Comparison of ENCODE assay signal across 8 cellular contexts in the genomic region with DNA sequence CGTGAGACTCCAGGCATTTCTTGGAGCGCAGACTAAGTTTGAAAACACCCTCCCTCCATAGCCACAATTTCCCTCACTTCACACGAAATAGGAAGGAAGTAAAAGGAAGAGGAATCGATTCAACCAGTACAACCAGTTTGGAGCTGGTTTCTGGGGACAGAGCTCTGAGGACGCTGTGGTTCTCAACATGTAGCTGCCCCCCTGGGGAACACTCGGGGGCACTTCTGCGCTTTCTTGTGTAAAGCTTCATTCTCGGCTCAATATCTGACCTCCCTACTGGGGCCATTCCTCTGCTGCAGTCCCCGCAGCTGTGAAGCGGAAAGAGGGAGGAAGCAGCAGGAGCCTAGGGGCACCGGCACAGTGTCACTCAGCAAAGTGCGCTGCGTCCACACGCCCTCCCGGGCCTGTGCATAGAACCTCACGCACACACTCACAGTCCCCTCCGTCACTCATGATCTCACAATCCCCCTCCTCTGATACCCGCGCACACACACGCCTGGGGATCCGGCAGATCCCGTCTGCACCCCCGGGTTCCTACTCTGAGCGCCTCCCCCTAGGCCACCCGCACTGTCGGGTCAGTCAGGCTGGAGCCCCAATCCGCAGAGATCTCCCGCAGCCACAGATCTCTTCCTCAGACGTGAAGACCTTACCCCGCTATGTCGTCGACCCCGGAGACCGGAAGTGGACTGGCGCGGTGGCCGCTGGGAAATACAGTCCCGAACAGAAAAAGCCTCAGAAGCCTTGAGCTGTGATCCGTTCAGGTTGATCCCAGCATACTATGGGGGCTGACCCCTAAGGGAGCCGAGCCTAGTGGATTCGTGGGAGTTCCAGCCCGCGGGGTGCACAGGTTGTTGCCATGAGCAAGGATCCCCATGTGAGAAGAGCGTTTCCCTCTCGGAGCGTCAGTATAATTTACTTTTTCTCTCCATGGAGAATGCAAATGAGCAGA. TPM values are rescaled to one million over a fixed set of nuclear protein-coding genes. Genes with fewer than 3 reads are reported as not detected.
DNase-seq lines count a peak whose midpoint lies in the region; ATAC-seq and TF ChIP-seq lines count a peak whose summit lies in the region.

TSS of gene ZNF780A (minus strand) at position 688 of the 949 bp plus-strand sequence. CDS start 6,190 bp downstream, outside the sequence.

- DNase-seq in GDM1 (lab: John Stamatoyannopoulos, UW): peak; percentile 73
- peak; percentile 17 for DNase-seq in NCI-H1436 treated with DMSO at 0.1 percent for 48 hours (lab: John Stamatoyannopoulos, UW)
- peak; percentile 49 to 56 (median 54) for DNase-seq in T-helper 17 cell
- peak; percentile 29 for DNase-seq in amniotic stem cell (lab: John Stamatoyannopoulos, UW)
- peak; percentile 80 for DNase-seq in left cardiac atrium
- peak; percentile 80 to 97 (median 86) for DNase-seq in posterior cingulate gyrus
- DNase-seq in transverse colon: peak; percentile 83

- H3K27me3 ChIP-seq in transverse colon: peaks cover 8% of the 10 kb centered on the region

- H3K4me3 Mint-ChIP-seq in T-helper 17 cell: peak within 1 kb of the TSS; percentile 100

- peak within 1 kb of the TSS; percentile 86 to 95 (median 88) for H3K27ac ChIP-seq in transverse colon

- in situ Hi-C loops in transverse colon (cut with MboI; ENCODE audit: low pct_ligation_motif_present in 1 of 4, low pct_unique_long_range_greater_than_20kb in 1 of 4, low sequenced_read_pairs in 3 of 4): no loop called here

- peak within 1 kb of the TSS; percentile 100 for H3K27ac Mint-ChIP-seq in T-helper 17 cell

- TF ChIP-seq EP300 in transverse colon (IDR thresholded peaks at IDR 0.05; ENCODE audit: low read depth): no peak

- peak; percentile 63 for TF ChIP-seq POLR2A in transverse colon (IDR thresholded peaks at IDR 0.05)

- peaks cover 36% of the 10 kb centered on the region for H3K4me1 Mint-ChIP-seq in T-helper 17 cell

- H3K9me3 ChIP-seq in T-helper 17 cell (ENCODE audit: control insufficient read depth, low read length, poor library complexity, severe bottlenecking): no peaks in the 10 kb centered on the region
- H3K9me3 ChIP-seq in transverse colon: no peaks in the 10 kb centered on the region

- ATAC-seq in HG02588 (IDR thresholded peaks at IDR 0.05; ENCODE audit: unreplicated experiment) (peak; percentile 72), T-helper 17 cell (peak; percentile 91), left cardiac atrium (peak; percentile 96 to 99)

- peaks cover 6% of the 10 kb centered on the region for H3K27me3 Mint-ChIP-seq in T-helper 17 cell

- intact Hi-C loops in left cardiac atrium (cut with DNase I): no loop called here
- intact Hi-C loops in posterior cingulate gyrus (cut with DNase I): no loop called here
- intact Hi-C loops in transverse colon (cut with DNase I; ENCODE audit: low total_unique reads): no loop called here

- H3K36me3 Mint-ChIP-seq in T-helper 17 cell (ENCODE audit: low read depth): peaks cover 5% of the 10 kb centered on the region

- no peaks in the 10 kb centered on the region for H3K36me3 ChIP-seq in transverse colon

- 0% methylated on average over 2 to 46 of the region's 46 CpGs for WGBS in transverse colon (ENCODE audit: low coverage in 1 of 2), 2 donors

- H3K4me1 ChIP-seq in transverse colon: peaks cover 4 to 15% (median 10%) of the 10 kb centered on the region in 4 donors

- H3K4me3 ChIP-seq in transverse colon: peak within 1 kb of the TSS; percentile 67 to 96 (median 72)

- TF ChIP-seq CTCF in transverse colon (IDR thresholded peaks at IDR 0.05): no peak

RNA-seq across cellular contexts. Expression of gene ZNF780A, which starts in this region (rescaled TPM):
- total RNA-seq in T-helper 17 cell: 1 to 10 TPM; 6.4 to 9.5 TPM
- total RNA-seq in left cardiac atrium: 10 to 100 TPM; 10.5 to 13.0 TPM
- 10 to 100 TPM in 1 of 4 donors, 1 to 10 TPM in 3; 3.0 to 19.7 (median 7.2) TPM for total RNA-seq in transverse colon

Comparison
In these comparisons a context has a peak if more than half of its experiments do, and no peak if none do; other contexts are left out.
1. Peak in every context shown above with its lines: DNase-seq, ATAC-seq, H3K4me3 ChIP-seq and H3K27ac ChIP-seq.
2. DNase-seq: peak in every context shown above with its lines; median percentile 86 in posterior cingulate gyrus; 83 in transverse colon; 80 in left cardiac atrium; 73 in GDM1; 54 in T-helper 17 cell; 29 in amniotic stem cell; 17 in NCI-H1436 treated with DMSO at 0.1 percent for 48 hours.